16 cellular contexts compared by ENCODE assay signal in genomic region chr16:89293276-89294143, GRCh38.
A peak's percentile ranks its signal among the peaks of the same experiment; 100 is the strongest.
DNase-seq lines count a peak whose midpoint lies in the region; ATAC-seq and TF ChIP-seq lines count a peak whose summit lies in the region.
"Had no signal": no experiment of that assay in that cellular context is flagged by ENCODE, and none has a peak within 500 bp of the region (broad histone marks: within the 10 kb centered on the region; RNA-seq: fewer than 3 reads in every experiment).

No MANE protein-coding gene starts in this region.

- no peak overlapping the region for H3K9ac ChIP-seq in BLaER1

- 84 to 85% methylated on average over 16 to 18 of the region's 28 CpGs for WGBS in esophagus squamous epithelium, 2 donors

- H3K27me3 ChIP-seq in BLaER1 (no peaks in the 10 kb centered on the region), esophagus squamous epithelium (no peaks in the 10 kb centered on the region), osteoblast (ENCODE audit: insufficient read depth, low read length) (no peaks in the 10 kb centered on the region)

- no peaks in the 10 kb centered on the region for H3K27me3 Mint-ChIP-seq in progenitor cell of endocrine pancreas
- H3K27me3 Mint-ChIP-seq: activated B cell treated with CpG ODN at 0.5 μM for 24 hours; CD4-positive, alpha-beta T cell; stimulated activated memory B cell treated with anti-CD40 and anti-IgM and Interleukin-4, amounts not matched to agents 10 μg/mL and 1 μg/mL and 100 μg/mL, for 72 hours had no signal

- H3K27ac ChIP-seq in BLaER1 (peak overlapping the region; percentile 46; the same call in 1 of the 2 replicates), HEK293 (ENCODE audit: extremely low read depth, low read depth, low read length) (no peak overlapping the region), esophagus squamous epithelium (peak overlapping the region in 3 of 4 donors; percentile 21 to 43 (median 37)), osteoblast (ENCODE audit: low read depth, low read length) (no peak overlapping the region)
- H3K27ac ChIP-seq: psoas muscle had no signal

- TF ChIP-seq CTCF in HEK293 (tag by site-specific recombination; IDR thresholded peaks at IDR 0.05): no peak
- no peak for TF ChIP-seq CTCF in esophagus squamous epithelium (IDR thresholded peaks at IDR 0.05)
- TF ChIP-seq CTCF in osteoblast (IDR thresholded peaks at IDR 0.05; ENCODE audit: extremely low read depth, low read depth, low read length): peak; percentile 23
- TF ChIP-seq CTCF in progenitor cell of endocrine pancreas (IDR thresholded peaks at IDR 0.05; ENCODE audit: unreplicated experiment): no peak
- no peak for TF ChIP-seq CTCF in GM10248 (IDR thresholded peaks at IDR 0.05; ENCODE audit: control extremely low read depth, extremely low read depth, low read depth, missing control alignments)

- peak overlapping the region; percentile 84; the same call in 1 of the 2 replicates for H3K4me2 ChIP-seq in BLaER1
- no peak overlapping the region for H3K4me2 ChIP-seq in osteoblast (ENCODE audit: insufficient read depth, low read length)

- ATAC-seq in GM19463 (IDR thresholded peaks at IDR 0.05; ENCODE audit: unreplicated experiment): no peak
- ATAC-seq: psoas muscle; stimulated activated memory B cell treated with anti-CD40 and anti-IgM and Interleukin-4, amounts not matched to agents 10 μg/mL and 1 μg/mL and 100 μg/mL, for 72 hours had no signal

- no peaks in the 10 kb centered on the region for H3K9me3 Mint-ChIP-seq in progenitor cell of endocrine pancreas (ENCODE audit: low read depth)
- H3K9me3 Mint-ChIP-seq: activated B cell treated with CpG ODN at 0.5 μM for 24 hours; CD4-positive, alpha-beta T cell; stimulated activated memory B cell treated with anti-CD40 and anti-IgM and Interleukin-4, amounts not matched to agents 10 μg/mL and 1 μg/mL and 100 μg/mL, for 72 hours had no signal

- peaks cover 7% of the 10 kb centered on the region for H3K36me3 Mint-ChIP-seq in progenitor cell of endocrine pancreas (ENCODE audit: insufficient read depth)

- H4K20me1 ChIP-seq in BLaER1 (peaks cover 100% of the 10 kb centered on the region), osteoblast (ENCODE audit: insufficient read depth, low read length) (peaks cover 55% of the 10 kb centered on the region)

- H3K36me3 ChIP-seq in BLaER1 (peaks cover 79% of the 10 kb centered on the region), HEK293 (ENCODE audit: control insufficient read depth in 2 of 2, insufficient read depth in 1 of 2, low read length in 2 of 2) (peaks cover 0 to 36% of the 10 kb centered on the region in 2 experiments; a peak in 2 of 3 replicates), esophagus squamous epithelium (peaks cover 4 to 61% (median 6%) of the 10 kb centered on the region in 3 donors), osteoblast (ENCODE audit: insufficient read depth, low read length) (peaks cover 14% of the 10 kb centered on the region)

- no peak overlapping the region for H3K27ac Mint-ChIP-seq in progenitor cell of endocrine pancreas
- H3K27ac Mint-ChIP-seq: activated B cell treated with CpG ODN at 0.5 μM for 24 hours had no signal

- peaks cover 7% of the 10 kb centered on the region for H3K4me1 Mint-ChIP-seq in progenitor cell of endocrine pancreas (ENCODE audit: low read depth)

- POLR2A ChIA-PET in HEK293 (lab: Yijun Ruan, JAX) (interaction anchor here (0.5 to 1.4 kb wide), 3 partner anchors 19 to 213 kb away, joined by 3 to 6 read pairs (median 3); no protein-coding TSS in a partner anchor), GM10248 (lab: Yijun Ruan, JAX) (no interaction called here)

- H3K9me3 ChIP-seq in BLaER1 (no peaks in the 10 kb centered on the region), HEK293 (ENCODE audit: control insufficient read depth, insufficient read depth, low read depth, low read length) (no peaks in the 10 kb centered on the region), esophagus squamous epithelium (no peaks in the 10 kb centered on the region), osteoblast (ENCODE audit: low read depth, low read length) (no peaks in the 10 kb centered on the region)
- H3K9me3 ChIP-seq: psoas muscle had no signal

- intact Hi-C loops in esophagus squamous epithelium (cut with DNase I) (no loop called here), posterior vena cava (cut with DNase I) (no loop called here)

- H3K4me3 ChIP-seq in BLaER1 (no peak overlapping the region), HEK293 (ENCODE audit: low read depth, low read length) (no peak overlapping the region), esophagus squamous epithelium (no peak overlapping the region), osteoblast (ENCODE audit: insufficient read depth, low read length) (no peak overlapping the region)
- H3K4me3 ChIP-seq: psoas muscle had no signal

- H2AFZ ChIP-seq in osteoblast (ENCODE audit: low read length): no peak overlapping the region

- no peak overlapping the region for H3K4me3 Mint-ChIP-seq in progenitor cell of endocrine pancreas (ENCODE audit: low read depth)
- H3K4me3 Mint-ChIP-seq: activated B cell treated with CpG ODN at 0.5 μM for 24 hours; CD4-positive, alpha-beta T cell; stimulated activated memory B cell treated with anti-CD40 and anti-IgM and Interleukin-4, amounts not matched to agents 10 μg/mL and 1 μg/mL and 100 μg/mL, for 72 hours had no signal

- DNase-seq in esophagus squamous epithelium (lab: John Stamatoyannopoulos, UW) (no peak), osteoblast (ENCODE audit: insufficient read length, low spot score, missing footprints) (no peak), progenitor cell of endocrine pancreas (ENCODE audit: low spot score, unreplicated experiment) (no peak), GM10248 (ENCODE audit: extremely low spot score) (no peak), posterior vena cava (ENCODE audit: low spot score) (no peak)
- DNase-seq: activated B cell treated with CpG ODN at 0.5 μM for 24 hours; amniotic stem cell; CD4-positive, alpha-beta T cell; dermis blood vessel endothelial cell; NK-92 treated with Interleukin-12 subunit alpha and Interleukin-12 subunit beta, amount 100 ng/mL, for 24 hours; stimulated activated CD4-positive, alpha-beta T cell treated with anti-CD3 and anti-CD28 coated beads, Interleukin-4, amount 100 ng/mL, for 1 hour had no signal

- peaks cover 92% of the 10 kb centered on the region for H3K79me2 ChIP-seq in osteoblast (ENCODE audit: insufficient read depth, low read length)

- CTCF ChIA-PET in HEK293 (lab: Yijun Ruan, JAX) (interaction anchor here (0.6 to 0.8 kb wide), 3 partner anchors 39 to 277 kb away, joined by 3 to 4 read pairs (median 3); no protein-coding TSS in a partner anchor), GM10248 (lab: Yijun Ruan, JAX) (interaction anchor here (0.7 to 1.5 kb wide), 3 partner anchors 11 to 27 kb away, joined by 3 read pairs; no protein-coding TSS in a partner anchor)

- H3K4me1 ChIP-seq in BLaER1: peaks cover 97% of the 10 kb centered on the region
- no peaks in the 10 kb centered on the region for H3K4me1 ChIP-seq in HEK293 (ENCODE audit: control insufficient read depth, insufficient read depth, low read length)
- H3K4me1 ChIP-seq in esophagus squamous epithelium: peaks cover 15 to 47% (median 24%) of the 10 kb centered on the region in 3 donors
- H3K4me1 ChIP-seq in osteoblast (ENCODE audit: insufficient read depth, low read length): no peaks in the 10 kb centered on the region

- TF ChIP-seq POLR2A in esophagus squamous epithelium (IDR thresholded peaks at IDR 0.05): no peak

TF ChIP-seq in HEK293, 187 proteins besides CTCF, POLR2A, EP300 and RAD21:
- TF ChIP-seq KLF1 (tag by site-specific recombination; IDR thresholded peaks at IDR 0.05) (peak; percentile 93), ZFP69B (tag by site-specific recombination; IDR thresholded peaks at IDR 0.05) (peak; percentile 85), WT1 (tag by site-specific recombination; IDR thresholded peaks at IDR 0.05) (peak; percentile 54; the same call in 1 of the 2 replicates), TCF7L2 (IDR thresholded peaks at IDR 0.05; ENCODE audit: borderline replicate concordance, low read depth, low read length) (no peak), ZNF600 (tag by site-specific recombination; IDR thresholded peaks at IDR 0.05) (peak; percentile 55; the same call in 1 of the 2 replicates), ZBTB49 (tag by site-specific recombination; IDR thresholded peaks at IDR 0.05; ENCODE audit: low read depth) (no peak)
- TF ChIP-seq, protein P1, sequence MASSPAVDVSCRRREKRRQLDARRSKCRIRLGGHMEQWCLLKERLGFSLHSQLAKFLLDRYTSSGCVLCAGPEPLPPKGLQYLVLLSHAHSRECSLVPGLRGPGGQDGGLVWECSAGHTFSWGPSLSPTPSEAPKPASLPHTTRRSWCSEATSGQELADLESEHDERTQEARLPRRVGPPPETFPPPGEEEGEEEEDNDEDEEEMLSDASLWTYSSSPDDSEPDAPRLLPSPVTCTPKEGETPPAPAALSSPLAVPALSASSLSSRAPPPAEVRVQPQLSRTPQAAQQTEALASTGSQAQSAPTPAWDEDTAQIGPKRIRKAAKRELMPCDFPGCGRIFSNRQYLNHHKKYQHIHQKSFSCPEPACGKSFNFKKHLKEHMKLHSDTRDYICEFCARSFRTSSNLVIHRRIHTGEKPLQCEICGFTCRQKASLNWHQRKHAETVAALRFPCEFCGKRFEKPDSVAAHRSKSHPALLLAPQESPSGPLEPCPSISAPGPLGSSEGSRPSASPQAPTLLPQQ (tag by site-specific recombination; IDR thresholded peaks at IDR 0.05): peak; percentile 91

Comparison
In these comparisons a context has a peak if more than half of its experiments do, and no peak if none do; other contexts are left out.
1. H3K27ac ChIP-seq: peak in BLaER1 (single experiment) and esophagus squamous epithelium (3 of 4); none in HEK293 (single experiment) and osteoblast (single experiment).